ENCODE assay signal across 2 cellular contexts in the genomic region with DNA sequence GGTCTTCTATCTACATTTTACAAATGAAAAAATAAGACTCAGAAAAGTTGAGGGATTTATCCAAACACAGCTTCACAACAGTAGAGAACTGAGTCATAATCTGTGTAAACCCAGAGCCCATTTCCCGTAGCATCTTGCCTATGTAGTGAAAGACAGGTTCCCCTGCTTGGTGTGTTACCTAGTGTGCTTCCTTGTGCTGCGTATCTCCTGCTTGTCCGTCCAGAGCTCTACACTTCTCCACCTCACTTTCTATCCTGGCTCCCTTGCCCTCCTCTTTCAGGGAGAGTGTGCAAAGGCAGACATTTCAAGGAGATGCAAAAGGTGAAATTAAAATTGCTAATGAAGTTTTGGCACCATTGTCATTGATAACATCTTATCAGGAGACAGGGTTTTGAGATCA.
TF ChIP-seq lines count a peak whose summit lies in the region.

No MANE protein-coding gene starts in this region.

TF ChIP-seq in GM23338, 12 proteins besides CTCF, POLR2A, EP300 and RAD21:
- TF ChIP-seq JUNB (IDR thresholded peaks at IDR 0.05; ENCODE audit: unreplicated experiment): no peak
- no peak for TF ChIP-seq EZH2phosphoT487 (IDR thresholded peaks at IDR 0.05; ENCODE audit: unreplicated experiment)
- no peak for TF ChIP-seq ZNF331 (CRISPR knock-in tag; IDR thresholded peaks at IDR 0.05; ENCODE audit: low read depth)
- TF ChIP-seq, protein P1, sequence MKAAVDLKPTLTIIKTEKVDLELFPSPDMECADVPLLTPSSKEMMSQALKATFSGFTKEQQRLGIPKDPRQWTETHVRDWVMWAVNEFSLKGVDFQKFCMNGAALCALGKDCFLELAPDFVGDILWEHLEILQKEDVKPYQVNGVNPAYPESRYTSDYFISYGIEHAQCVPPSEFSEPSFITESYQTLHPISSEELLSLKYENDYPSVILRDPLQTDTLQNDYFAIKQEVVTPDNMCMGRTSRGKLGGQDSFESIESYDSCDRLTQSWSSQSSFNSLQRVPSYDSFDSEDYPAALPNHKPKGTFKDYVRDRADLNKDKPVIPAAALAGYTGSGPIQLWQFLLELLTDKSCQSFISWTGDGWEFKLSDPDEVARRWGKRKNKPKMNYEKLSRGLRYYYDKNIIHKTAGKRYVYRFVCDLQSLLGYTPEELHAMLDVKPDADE (IDR thresholded peaks at IDR 0.05): no peak
- TF ChIP-seq REST (IDR thresholded peaks at IDR 0.05; ENCODE audit: unreplicated experiment): no peak
- TF ChIP-seq EZH2 (IDR thresholded peaks at IDR 0.05; ENCODE audit: low read depth, unreplicated experiment): no peak
- no peak for TF ChIP-seq POLR2AphosphoS5 (IDR thresholded peaks at IDR 0.05; ENCODE audit: low read depth)
- TF ChIP-seq NANOG (IDR thresholded peaks at IDR 0.05; ENCODE audit: borderline replicate concordance): no peak
- TF ChIP-seq CREB1 (CRISPR knock-in tag; IDR thresholded peaks at IDR 0.05; ENCODE audit: low read depth): no peak
- TF ChIP-seq ZNF462 (CRISPR knock-in tag; IDR thresholded peaks at IDR 0.05): no peak

TF ChIP-seq in H1, 55 proteins besides CTCF, POLR2A, EP300 and RAD21:
- TF ChIP-seq NANOG (IDR thresholded peaks at IDR 0.05; ENCODE audit: insufficient read depth, low read depth, low read length, poor library complexity, severe bottlenecking) (no peak), SRF (IDR thresholded peaks at IDR 0.05; ENCODE audit: low read depth, low read length) (no peak), RXRA (IDR thresholded peaks at IDR 0.05; ENCODE audit: insufficient read depth, low read depth, low read length) (no peak), SP2 (IDR thresholded peaks at IDR 0.05; ENCODE audit: low read length) (no peak)
